2 cellular contexts compared by ENCODE assay signal in genomic region chr2:46134531-46135229, GRCh38.
TF ChIP-seq lines count a peak whose summit lies in the region.

No MANE protein-coding gene starts in this region.

TF ChIP-seq in liver, 16 proteins besides CTCF, POLR2A, EP300 and RAD21 (continued from another document):
- no peak for TF ChIP-seq REST (IDR thresholded peaks at IDR 0.05)
- peak in 1 of 2 donors; percentile 12 for TF ChIP-seq RXRA (IDR thresholded peaks at IDR 0.05)

TF ChIP-seq in HepG2, 621 proteins besides CTCF, POLR2A, EP300 and RAD21 (continued from another document):
- TF ChIP-seq ZNF720 (CRISPR knock-in tag; IDR thresholded peaks at IDR 0.05) (no peak), FOXK2 (IDR thresholded peaks at IDR 0.05) (no peak), PCBP1 (IDR thresholded peaks at IDR 0.05; ENCODE audit: borderline replicate concordance, low read depth, low read length) (no peak), ZSCAN21 (CRISPR knock-in tag; IDR thresholded peaks at IDR 0.05; ENCODE audit: borderline replicate concordance) (no peak), ZNF556 (CRISPR knock-in tag; IDR thresholded peaks at IDR 0.05; ENCODE audit: borderline replicate concordance) (no peak), GTF2F1 (IDR thresholded peaks at IDR 0.05; ENCODE audit: low read length) (no peak), HOXA3 (CRISPR knock-in tag; IDR thresholded peaks at IDR 0.05) (no peak), PRDM15 (CRISPR knock-in tag; IDR thresholded peaks at IDR 0.05) (no peak), ZNF564 (CRISPR knock-in tag; IDR thresholded peaks at IDR 0.05) (no peak), ZFX (CRISPR knock-in tag; IDR thresholded peaks at IDR 0.05; ENCODE audit: low read depth) (no peak), ZFP41 (CRISPR knock-in tag; IDR thresholded peaks at IDR 0.05; ENCODE audit: borderline replicate concordance) (no peak), PRDM4 (CRISPR knock-in tag; IDR thresholded peaks at IDR 0.05; ENCODE audit: borderline replicate concordance) (no peak), ZNF576 (CRISPR knock-in tag; IDR thresholded peaks at IDR 0.05) (no peak)
TF ChIP-seq in HepG2: peak in this region for 0.
